In the genomic region with DNA sequence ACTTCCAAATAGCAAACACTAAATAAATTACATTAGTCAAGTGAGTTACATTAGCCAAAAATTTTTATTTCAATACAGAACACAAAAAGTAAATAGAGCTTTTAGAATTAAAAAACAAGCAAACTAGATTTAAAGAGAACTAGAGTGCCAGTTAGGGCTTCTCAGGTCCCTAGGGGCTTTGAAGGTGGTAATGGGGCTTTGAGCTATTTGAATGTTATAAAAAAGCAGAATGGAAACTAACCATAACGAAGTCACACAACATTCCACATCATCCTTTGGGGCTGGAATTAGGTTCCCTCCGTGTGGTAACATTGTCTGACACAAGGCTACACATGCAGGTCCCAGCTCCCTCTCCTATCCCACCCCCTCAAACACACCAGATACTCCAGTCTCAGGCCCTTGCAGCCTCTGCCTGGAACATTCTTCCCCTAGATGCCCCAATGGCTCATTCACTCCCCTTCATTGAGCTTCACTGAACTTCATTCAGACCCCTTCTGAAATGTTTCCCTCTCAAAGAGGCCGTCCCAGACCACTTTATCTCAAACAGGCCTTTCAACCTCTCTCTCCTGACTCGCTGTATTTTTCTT, we compare ENCODE assay signal across 1 cellular context.
TF ChIP-seq lines count a peak whose summit lies in the region.

No MANE protein-coding gene starts in this region.

TF ChIP-seq in IMR-90, 13 proteins besides CTCF, POLR2A, EP300 and RAD21:
- TF ChIP-seq MAZ (IDR thresholded peaks at IDR 0.05; ENCODE audit: borderline replicate concordance, low read depth, low read length) (no peak), FOS (IDR thresholded peaks at IDR 0.05; ENCODE audit: low read depth, low read length) (no peak)
